Comparison of ENCODE assay signal across 20 cellular contexts in genomic region chr9:132755096-132755495, GRCh38.
A peak's percentile ranks its signal among the peaks of the same experiment; 100 is the strongest.
DNase-seq lines count a peak whose midpoint lies in the region; ATAC-seq and TF ChIP-seq lines count a peak whose summit lies in the region.
"Had no signal": no experiment of that assay in that cellular context is flagged by ENCODE, and none has a peak within 500 bp of the region (broad histone marks: within the 10 kb centered on the region; RNA-seq: fewer than 3 reads in every experiment).

No MANE protein-coding gene starts in this region.

- H3K79me2 ChIP-seq in SK-N-SH (ENCODE audit: insufficient read depth): no peaks in the 10 kb centered on the region

- DNase-seq in SK-N-SH (peak; percentile 11), cerebellar cortex (ENCODE audit: low spot score) (peak; percentile 66), mesenteric fat pad (ENCODE audit: low spot score) (peak; percentile 57), upper lobe of right lung (peak; percentile 43), NCI-H510A (lab: John Stamatoyannopoulos, UW) (no peak), 8988T (no peak)
- DNase-seq in activated CD4-positive, CD25-positive, alpha-beta regulatory T cell (lab: John Stamatoyannopoulos, UW): no peak
- DNase-seq: DMS79, IMR-90, NCI-H1105, NCI-H2081, NCI-H2171, NCI-H345, NCI-H524 treated with DMSO at 0.1 percent for 48 hours, NCI-H82, SJCRH30 had no signal

- CTCF ChIA-PET in SK-N-SH (lab: Yijun Ruan, JAX): no interaction called here

- POLR2A ChIA-PET in SK-N-SH (lab: Yijun Ruan, JAX): no interaction called here

- H3K4me1 ChIP-seq in SK-N-SH (ENCODE audit: control insufficient read depth in 1 of 2, insufficient read depth in 2 of 2, low read depth in 1 of 2, low read length in 1 of 2): peaks cover 0 to 10% of the 10 kb centered on the region in 2 experiments; a peak in 1 of 4 replicates
- no peaks in the 10 kb centered on the region for H3K4me1 ChIP-seq in upper lobe of right lung
- H3K4me1 ChIP-seq: Peyer's patch had no signal

- no peaks in the 10 kb centered on the region for H4K20me1 ChIP-seq in SK-N-SH (ENCODE audit: insufficient read depth)

- no peak overlapping the region for H3K4me2 ChIP-seq in SK-N-SH
- H3K4me2 ChIP-seq: KMS-11 had no signal

- H3K36me3 ChIP-seq in SK-N-SH (replicated peaks in 1 of 2; ENCODE audit: control insufficient read depth in 1 of 2, insufficient read depth in 2 of 2, low read length in 1 of 2): no peaks in the 10 kb centered on the region
- H3K36me3 ChIP-seq in upper lobe of right lung: no peaks in the 10 kb centered on the region
- H3K36me3 ChIP-seq: Peyer's patch, SJCRH30 had no signal

- 78% methylated on average over 8 of the region's 9 CpGs for WGBS in SK-N-SH (ENCODE audit: low lambda C conversion rate)

- no peak overlapping the region for H2AFZ ChIP-seq in SK-N-SH (ENCODE audit: low read depth)

- no peaks in the 10 kb centered on the region; the same call in 1 of the 2 replicates for H3K27me3 ChIP-seq in SK-N-SH (ENCODE audit: insufficient read depth)
- no peaks in the 10 kb centered on the region for H3K27me3 ChIP-seq in upper lobe of right lung
- H3K27me3 ChIP-seq: Peyer's patch had no signal

- no peak overlapping the region for H3K9ac ChIP-seq in SK-N-SH
- H3K9ac ChIP-seq: KMS-11 had no signal

- H3F3A ChIP-seq in SK-N-SH (replicated peaks; ENCODE audit: insufficient read depth): no peaks in the 10 kb centered on the region

- no peak for TF ChIP-seq EP300 in SK-N-SH (IDR thresholded peaks at IDR 0.05; ENCODE audit: borderline replicate concordance in 1 of 2, low read depth in 1 of 2, low read length in 1 of 2)

- intact Hi-C loops in upper lobe of right lung (cut with DNase I): no loop called here

- H3K9me3 ChIP-seq in SK-N-SH (no peaks in the 10 kb centered on the region), upper lobe of right lung (no peaks in the 10 kb centered on the region)
- H3K9me3 ChIP-seq: Peyer's patch, SJCRH30 had no signal

- no peak for TF ChIP-seq CTCF in SK-N-SH (IDR thresholded peaks at IDR 0.05)
- no peak for TF ChIP-seq CTCF in upper lobe of right lung (IDR thresholded peaks at IDR 0.05)

- no peak for TF ChIP-seq RAD21 in SK-N-SH (IDR thresholded peaks at IDR 0.05; ENCODE audit: low read length)

- ATAC-seq in SK-N-SH treated with all-trans-retinoic acid at 6 μM for 48 hours (no peak), upper lobe of right lung (no peak)

- H3K27ac ChIP-seq in SK-N-SH (ENCODE audit: low read depth in 2 of 2, low read length in 1 of 2) (no peak overlapping the region), upper lobe of right lung (no peak overlapping the region)
- H3K27ac ChIP-seq: 22Rv1, KMS-11, Peyer's patch, SJCRH30 had no signal

- no peak overlapping the region for H3K4me3 ChIP-seq in SK-N-SH (ENCODE audit: low read depth in 2 of 2, low read length in 1 of 2)
- H3K4me3 ChIP-seq in upper lobe of right lung: no peak overlapping the region
- H3K4me3 ChIP-seq: Peyer's patch, SJCRH30 had no signal

- no peaks in the 10 kb centered on the region for H3K9me2 ChIP-seq in SK-N-SH

TF ChIP-seq in SK-N-SH, 30 proteins besides CTCF, POLR2A, EP300 and RAD21:
- TF ChIP-seq SIN3A (IDR thresholded peaks at IDR 0.05; ENCODE audit: borderline replicate concordance, low read depth, low read length) (no peak), YY1 (IDR thresholded peaks at IDR 0.05; ENCODE audit: low read depth) (no peak), IRF3 (IDR thresholded peaks at IDR 0.05; ENCODE audit: low read depth, low read length) (no peak)

TF ChIP-seq in SK-N-SH treated with all-trans-retinoic acid at 6 μM for 48 hours, 23 proteins besides CTCF, POLR2A, EP300 and RAD21:
- TF ChIP-seq CREB5 (CRISPR knock-in tag; IDR thresholded peaks at IDR 0.05; ENCODE audit: low read depth) (no peak), TCF4 (CRISPR knock-in tag; IDR thresholded peaks at IDR 0.05; ENCODE audit: borderline replicate concordance) (no peak), ARNTL (CRISPR knock-in tag; IDR thresholded peaks at IDR 0.05; ENCODE audit: borderline replicate concordance, low read depth) (no peak), ZFP3 (CRISPR knock-in tag; IDR thresholded peaks at IDR 0.05) (no peak), PPARA (CRISPR knock-in tag; IDR thresholded peaks at IDR 0.05; ENCODE audit: borderline replicate concordance) (no peak), PATZ1 (CRISPR knock-in tag; IDR thresholded peaks at IDR 0.05; ENCODE audit: borderline replicate concordance) (no peak), ESRRG (CRISPR knock-in tag; IDR thresholded peaks at IDR 0.05) (no peak), ZNF565 (CRISPR knock-in tag; conservative IDR thresholded peaks at IDR 0.05; ENCODE audit: low read depth) (no peak), ISL1 (CRISPR knock-in tag; IDR thresholded peaks at IDR 0.05) (no peak), GLIS3 (CRISPR knock-in tag; IDR thresholded peaks at IDR 0.05) (no peak), ZNF8 (CRISPR knock-in tag; IDR thresholded peaks at IDR 0.05) (no peak), OSR1 (CRISPR knock-in tag; IDR thresholded peaks at IDR 0.05) (no peak), ZFP30 (CRISPR knock-in tag; IDR thresholded peaks at IDR 0.05) (no peak), BACH2 (CRISPR knock-in tag; IDR thresholded peaks at IDR 0.05; ENCODE audit: borderline replicate concordance) (no peak), RARB (CRISPR knock-in tag; IDR thresholded peaks at IDR 0.05) (no peak), POU6F1 (CRISPR knock-in tag; IDR thresholded peaks at IDR 0.05; ENCODE audit: borderline replicate concordance, low read depth) (no peak), SNAI2 (CRISPR knock-in tag; IDR thresholded peaks at IDR 0.05) (no peak), CSDC2 (CRISPR knock-in tag; IDR thresholded peaks at IDR 0.05) (no peak)

Comparison
In these comparisons a context has a peak if more than half of its experiments do, and no peak if none do; other contexts are left out.
1. DNase-seq: peak in SK-N-SH (single experiment), cerebellar cortex (single experiment), mesenteric fat pad (single experiment) and upper lobe of right lung (single experiment); none in NCI-H510A (single experiment), 8988T (single experiment) and activated CD4-positive, CD25-positive, alpha-beta regulatory T cell (0 of 4).